ENCODE assay signal across 8 cellular contexts in genomic region chr5:141192110-141192725, GRCh38. TPM values are rescaled to one million over a fixed set of nuclear protein-coding genes. Genes with fewer than 3 reads are reported as not detected.
DNase-seq lines count a peak whose midpoint lies in the region; ATAC-seq and TF ChIP-seq lines count a peak whose summit lies in the region.

Gene PCDHB10 (plus strand): TSS chr5:141192353. CDS start chr5:141192553, 200 bp downstream.

- no peak within 1 kb of the TSS for H3K4me3 ChIP-seq in body of pancreas

- peak; percentile 49 to 52 for DNase-seq in activated T-cell treated with anti-CD3 and anti-CD28 coated beads, Interleukin-2, amount 50 U/mL, for 48 hours
- no peak for DNase-seq in activated T-cell treated with anti-CD3 and anti-CD28 coated beads, Interleukin-2, amount 50 U/mL, for 4 hours
- DNase-seq in MV-4-11 (lab: John Stamatoyannopoulos, UW) (peak; percentile 50), body of pancreas (peak in 3 of 4 donors; percentile 20 to 40 (median 26)), midbrain (lab: John Stamatoyannopoulos, UW) (peak; percentile 8), GM13976 (ENCODE audit: low spot score) (no peak)

- no peaks in the 10 kb centered on the region for H3K36me3 ChIP-seq in body of pancreas (replicated peaks in 1 of 2; ENCODE audit: insufficient read depth in 1 of 2, low read depth in 2 of 2)

- peaks cover 21% of the 10 kb centered on the region for H3K9me3 Mint-ChIP-seq in activated T-cell treated with anti-CD3 and anti-CD28 coated beads, Interleukin-2, amount 50 U/mL, for 4 hours

- in situ Hi-C loops in GM13976 (cut with MboI; ENCODE audit: low sequenced_read_pairs, unreplicated experiment) = no loop called here

- no peak within 1 kb of the TSS for H3K27ac ChIP-seq in body of pancreas

- no peaks in the 10 kb centered on the region for H3K4me1 Mint-ChIP-seq in activated T-cell treated with anti-CD3 and anti-CD28 coated beads, Interleukin-2, amount 50 U/mL, for 4 hours (ENCODE audit: low read depth)

- H3K27me3 Mint-ChIP-seq in activated T-cell treated with anti-CD3 and anti-CD28 coated beads, Interleukin-2, amount 50 U/mL, for 4 hours (ENCODE audit: low read depth) = peaks cover 44% of the 10 kb centered on the region

- 5 to 6% methylated on average over 8 to 10 of the region's 10 CpGs for WGBS in body of pancreas, 2 donors

- no peaks in the 10 kb centered on the region for H3K4me1 ChIP-seq in body of pancreas

- peaks cover 3% of the 10 kb centered on the region for H3K36me3 Mint-ChIP-seq in activated T-cell treated with anti-CD3 and anti-CD28 coated beads, Interleukin-2, amount 50 U/mL, for 4 hours (ENCODE audit: insufficient read depth)

- TF ChIP-seq CTCF in body of pancreas (IDR thresholded peaks at IDR 0.05) (peak in 5 of 7 experiments; percentile 9 to 25 (median 23)), GM13976 (IDR thresholded peaks at IDR 0.05; ENCODE audit: borderline replicate concordance, control extremely low read depth, extremely low read depth, insufficient read depth, missing control alignments) (no peak)

- no peak for ATAC-seq in activated T-cell treated with anti-CD3 and anti-CD28 coated beads, Interleukin-2, amount 50 U/mL, for 4 hours
- ATAC-seq in body of pancreas (no peak), HG03196 (IDR thresholded peaks at IDR 0.05; ENCODE audit: unreplicated experiment) (no peak), GM21786 (IDR thresholded peaks at IDR 0.05; ENCODE audit: unreplicated experiment) (no peak)

- H3K4me3 Mint-ChIP-seq in activated T-cell treated with anti-CD3 and anti-CD28 coated beads, Interleukin-2, amount 50 U/mL, for 4 hours = no peak within 1 kb of the TSS

- intact Hi-C loops in body of pancreas (cut with DNase I) = no loop called here

- no peaks in the 10 kb centered on the region for H3K27me3 ChIP-seq in body of pancreas

- no peak for TF ChIP-seq POLR2A in body of pancreas (IDR thresholded peaks at IDR 0.05)

- peaks cover 0 to 21% (median 0%) of the 10 kb centered on the region in 3 donors for H3K9me3 ChIP-seq in body of pancreas

RNA-seq across cellular contexts. Expression of gene PCDHB10, which starts in this region (rescaled TPM):
- under 1 TPM in 1 of 3 donors, not detected in 2; 0.08 TPM for total RNA-seq in activated T-cell treated with anti-CD3 and anti-CD28 coated beads, Interleukin-2, amount 50 U/mL, for 4 hours
- total RNA-seq in body of pancreas = 1 to 10 TPM; 1.3 to 2.3 TPM

Comparison
In these comparisons a context has a peak if more than half of its experiments do, and no peak if none do; other contexts are left out.
1. DNase-seq: peak in activated T-cell treated with anti-CD3 and anti-CD28 coated beads, Interleukin-2, amount 50 U/mL, for 48 hours (2 of 2), MV-4-11 (single experiment), body of pancreas (3 of 4) and midbrain (single experiment); none in activated T-cell treated with anti-CD3 and anti-CD28 coated beads, Interleukin-2, amount 50 U/mL, for 4 hours (single experiment) and GM13976 (single experiment).